3 cellular contexts compared by ENCODE assay signal in genomic region chr11:22795914-22796313, GRCh38.
TF ChIP-seq lines count a peak whose summit lies in the region.

No MANE protein-coding gene starts in this region.

TF ChIP-seq in SK-N-SH, 30 proteins besides CTCF, POLR2A, EP300 and RAD21:
- TF ChIP-seq TAF1 (IDR thresholded peaks at IDR 0.05; ENCODE audit: borderline replicate concordance, low read depth, low read length) (no peak), YY1 (IDR thresholded peaks at IDR 0.05; ENCODE audit: low read depth) (no peak), MEF2A (IDR thresholded peaks at IDR 0.05; ENCODE audit: borderline replicate concordance, low read depth) (no peak), FOXJ3 (CRISPR knock-in tag; IDR thresholded peaks at IDR 0.05) (no peak), POLR2AphosphoS5 (IDR thresholded peaks at IDR 0.05; ENCODE audit: low read depth, low read length) (no peak), PBX3 (IDR thresholded peaks at IDR 0.05) (peak; percentile 23; the same call in 1 of the 2 replicates), SIN3A (IDR thresholded peaks at IDR 0.05; ENCODE audit: borderline replicate concordance, low read depth, low read length) (no peak), JUND (IDR thresholded peaks at IDR 0.05) (peak; percentile 11; the same call in 1 of the 2 replicates)

TF ChIP-seq in SK-N-SH treated with all-trans-retinoic acid at 6 μM for 48 hours, 23 proteins besides CTCF, POLR2A, EP300 and RAD21:
- TF ChIP-seq PATZ1 (CRISPR knock-in tag; IDR thresholded peaks at IDR 0.05; ENCODE audit: borderline replicate concordance), result no peak
- TF ChIP-seq TOX (CRISPR knock-in tag; IDR thresholded peaks at IDR 0.05; ENCODE audit: borderline replicate concordance), result no peak
- TF ChIP-seq TCF4 (CRISPR knock-in tag; IDR thresholded peaks at IDR 0.05; ENCODE audit: borderline replicate concordance), result no peak
- no peak for TF ChIP-seq BACH2 (CRISPR knock-in tag; IDR thresholded peaks at IDR 0.05; ENCODE audit: borderline replicate concordance)
- no peak for TF ChIP-seq POU6F1 (CRISPR knock-in tag; IDR thresholded peaks at IDR 0.05; ENCODE audit: borderline replicate concordance, low read depth)
- TF ChIP-seq RARB (CRISPR knock-in tag; IDR thresholded peaks at IDR 0.05), result no peak
- TF ChIP-seq GLIS3 (CRISPR knock-in tag; IDR thresholded peaks at IDR 0.05), result no peak
- no peak for TF ChIP-seq ZNF70 (CRISPR knock-in tag; IDR thresholded peaks at IDR 0.05)
- TF ChIP-seq, protein P1, sequence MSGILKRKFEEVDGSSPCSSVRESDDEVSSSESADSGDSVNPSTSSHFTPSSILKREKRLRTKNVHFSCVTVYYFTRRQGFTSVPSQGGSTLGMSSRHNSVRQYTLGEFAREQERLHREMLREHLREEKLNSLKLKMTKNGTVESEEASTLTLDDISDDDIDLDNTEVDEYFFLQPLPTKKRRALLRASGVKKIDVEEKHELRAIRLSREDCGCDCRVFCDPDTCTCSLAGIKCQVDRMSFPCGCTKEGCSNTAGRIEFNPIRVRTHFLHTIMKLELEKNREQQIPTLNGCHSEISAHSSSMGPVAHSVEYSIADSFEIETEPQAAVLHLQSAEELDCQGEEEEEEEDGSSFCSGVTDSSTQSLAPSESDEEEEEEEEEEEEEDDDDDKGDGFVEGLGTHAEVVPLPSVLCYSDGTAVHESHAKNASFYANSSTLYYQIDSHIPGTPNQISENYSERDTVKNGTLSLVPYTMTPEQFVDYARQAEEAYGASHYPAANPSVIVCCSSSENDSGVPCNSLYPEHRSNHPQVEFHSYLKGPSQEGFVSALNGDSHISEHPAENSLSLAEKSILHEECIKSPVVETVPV (CRISPR knock-in tag; IDR thresholded peaks at IDR 0.05), result no peak
- TF ChIP-seq ARNTL (CRISPR knock-in tag; IDR thresholded peaks at IDR 0.05; ENCODE audit: borderline replicate concordance, low read depth), result no peak
- TF ChIP-seq PPARA (CRISPR knock-in tag; IDR thresholded peaks at IDR 0.05; ENCODE audit: borderline replicate concordance), result no peak
- TF ChIP-seq ZNF565 (CRISPR knock-in tag; conservative IDR thresholded peaks at IDR 0.05; ENCODE audit: low read depth), result no peak
- TF ChIP-seq ZFP30 (CRISPR knock-in tag; IDR thresholded peaks at IDR 0.05), result no peak
- no peak for TF ChIP-seq ZC3H10 (CRISPR knock-in tag; IDR thresholded peaks at IDR 0.05)
- TF ChIP-seq ESRRG (CRISPR knock-in tag; IDR thresholded peaks at IDR 0.05), result no peak
- TF ChIP-seq CSDC2 (CRISPR knock-in tag; IDR thresholded peaks at IDR 0.05), result no peak
- TF ChIP-seq, protein P2, sequence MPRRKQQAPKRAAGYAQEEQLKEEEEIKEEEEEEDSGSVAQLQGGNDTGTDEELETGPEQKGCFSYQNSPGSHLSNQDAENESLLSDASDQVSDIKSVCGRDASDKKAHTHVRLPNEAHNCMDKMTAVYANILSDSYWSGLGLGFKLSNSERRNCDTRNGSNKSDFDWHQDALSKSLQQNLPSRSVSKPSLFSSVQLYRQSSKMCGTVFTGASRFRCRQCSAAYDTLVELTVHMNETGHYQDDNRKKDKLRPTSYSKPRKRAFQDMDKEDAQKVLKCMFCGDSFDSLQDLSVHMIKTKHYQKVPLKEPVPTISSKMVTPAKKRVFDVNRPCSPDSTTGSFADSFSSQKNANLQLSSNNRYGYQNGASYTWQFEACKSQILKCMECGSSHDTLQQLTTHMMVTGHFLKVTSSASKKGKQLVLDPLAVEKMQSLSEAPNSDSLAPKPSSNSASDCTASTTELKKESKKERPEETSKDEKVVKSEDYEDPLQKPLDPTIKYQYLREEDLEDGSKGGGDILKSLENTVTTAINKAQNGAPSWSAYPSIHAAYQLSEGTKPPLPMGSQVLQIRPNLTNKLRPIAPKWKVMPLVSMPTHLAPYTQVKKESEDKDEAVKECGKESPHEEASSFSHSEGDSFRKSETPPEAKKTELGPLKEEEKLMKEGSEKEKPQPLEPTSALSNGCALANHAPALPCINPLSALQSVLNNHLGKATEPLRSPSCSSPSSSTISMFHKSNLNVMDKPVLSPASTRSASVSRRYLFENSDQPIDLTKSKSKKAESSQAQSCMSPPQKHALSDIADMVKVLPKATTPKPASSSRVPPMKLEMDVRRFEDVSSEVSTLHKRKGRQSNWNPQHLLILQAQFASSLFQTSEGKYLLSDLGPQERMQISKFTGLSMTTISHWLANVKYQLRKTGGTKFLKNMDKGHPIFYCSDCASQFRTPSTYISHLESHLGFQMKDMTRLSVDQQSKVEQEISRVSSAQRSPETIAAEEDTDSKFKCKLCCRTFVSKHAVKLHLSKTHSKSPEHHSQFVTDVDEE (CRISPR knock-in tag; IDR thresholded peaks at IDR 0.05), result no peak

TF ChIP-seq in K562, 482 proteins besides CTCF, POLR2A, EP300 and RAD21 (continues in another document):
- TF ChIP-seq JUND (IDR thresholded peaks at IDR 0.05; ENCODE audit: borderline replicate concordance, low read depth, low read length) (peak; percentile 94), JUND (tag; IDR thresholded peaks at IDR 0.05; ENCODE audit: borderline replicate concordance, low read depth, low read length) (peak; percentile 86; the same call in 2 of the 3 replicates), FOS (IDR thresholded peaks at IDR 0.05; ENCODE audit: extremely low read depth, insufficient read length) (peak; percentile 45), NEUROD1 (IDR thresholded peaks at IDR 0.05; ENCODE audit: borderline replicate concordance, low read depth, low read length, partially characterized antibody) (peak; percentile 43), ARID4B (CRISPR knock-in tag; IDR thresholded peaks at IDR 0.05) (no peak), SMARCC2 (IDR thresholded peaks at IDR 0.05; ENCODE audit: low read depth) (peak; percentile 85), ZNF668 (CRISPR knock-in tag; IDR thresholded peaks at IDR 0.05) (no peak), MXD1 (CRISPR knock-in tag; IDR thresholded peaks at IDR 0.05; ENCODE audit: borderline replicate concordance, poor library complexity, severe bottlenecking) (no peak), PRPF4 (IDR thresholded peaks at IDR 0.05; ENCODE audit: insufficient read depth, low read depth, low read length, poor library complexity, severe bottlenecking) (no peak), SMARCB1 (IDR thresholded peaks at IDR 0.05; ENCODE audit: insufficient read length, low read depth) (no peak), ARID1B (IDR thresholded peaks at IDR 0.05) (peak; percentile 92), TEAD2 (tag; IDR thresholded peaks at IDR 0.05) (no peak), YY1 (IDR thresholded peaks at IDR 0.05; ENCODE audit: borderline replicate concordance in 1 of 3, control insufficient read depth in 1 of 3, extremely low read depth in 1 of 3, insufficient read depth in 3 of 3, insufficient read length in 1 of 3, insufficient replicate concordance in 2 of 3, low read depth in 1 of 3, low read length in 2 of 3) (peak in 1 of 3 experiments; percentile 17), STAT5A (IDR thresholded peaks at IDR 0.05; ENCODE audit: borderline replicate concordance, low read length) (peak; percentile 53; the same call in 1 of the 2 replicates), FOSL1 (tag; conservative IDR thresholded peaks at IDR 0.05) (peak; percentile 97), SRSF3 (IDR thresholded peaks at IDR 0.05; ENCODE audit: insufficient read depth, low read length) (no peak), FOXM1 (IDR thresholded peaks at IDR 0.05; ENCODE audit: low read depth) (0 out of 2 replicates have a peak, but pooled peaks have one; percentile 15), FOXM1 (CRISPR knock-in tag; IDR thresholded peaks at IDR 0.05; ENCODE audit: low read depth) (no peak), ELK3 (CRISPR knock-in tag; IDR thresholded peaks at IDR 0.05) (no peak), ATF3 (IDR thresholded peaks at IDR 0.05) (peak; percentile 88), ATF3 (CRISPR knock-in tag; conservative IDR thresholded peaks at IDR 0.05) (no peak), ZNF140 (CRISPR knock-in tag; IDR thresholded peaks at IDR 0.05) (no peak), PML (IDR thresholded peaks at IDR 0.05; ENCODE audit: low read length) (no peak), ATF1 (CRISPR knock-in tag; IDR thresholded peaks at IDR 0.05) (no peak), ATF1 (tag; IDR thresholded peaks at IDR 0.05) (peak; percentile 28; the same call in 1 of the 2 replicates), PKNOX1 (IDR thresholded peaks at IDR 0.05) (peak; percentile 84), TRIM28 (IDR thresholded peaks at IDR 0.05) (no peak), ZSCAN32 (CRISPR knock-in tag; IDR thresholded peaks at IDR 0.05) (no peak), MAFG (tag; conservative IDR thresholded peaks at IDR 0.05) (peak; percentile 62; the same call in 1 of the 2 replicates), ZNF41 (CRISPR knock-in tag; conservative IDR thresholded peaks at IDR 0.05) (no peak), PBX2 (CRISPR knock-in tag; IDR thresholded peaks at IDR 0.05; ENCODE audit: low read depth) (no peak), PBX2 (tag; conservative IDR thresholded peaks at IDR 0.05; ENCODE audit: low read depth) (peak; percentile 63; the same call in 1 of the 2 replicates), MYNN (IDR thresholded peaks at IDR 0.05) (0 out of 2 replicates have a peak, but pooled peaks have one; percentile 25), MYNN (CRISPR knock-in tag; IDR thresholded peaks at IDR 0.05) (no peak), SMARCA4 (IDR thresholded peaks at IDR 0.05) (peak; percentile 95), TCF3 (CRISPR knock-in tag; IDR thresholded peaks at IDR 0.05) (peak; percentile 69), DPF2 (IDR thresholded peaks at IDR 0.05) (peak; percentile 94), EHMT2 (IDR thresholded peaks at IDR 0.05) (0 out of 2 replicates have a peak, but pooled peaks have one; percentile 34)
